ENCODE assay signal across 9 cellular contexts in the genomic region with DNA sequence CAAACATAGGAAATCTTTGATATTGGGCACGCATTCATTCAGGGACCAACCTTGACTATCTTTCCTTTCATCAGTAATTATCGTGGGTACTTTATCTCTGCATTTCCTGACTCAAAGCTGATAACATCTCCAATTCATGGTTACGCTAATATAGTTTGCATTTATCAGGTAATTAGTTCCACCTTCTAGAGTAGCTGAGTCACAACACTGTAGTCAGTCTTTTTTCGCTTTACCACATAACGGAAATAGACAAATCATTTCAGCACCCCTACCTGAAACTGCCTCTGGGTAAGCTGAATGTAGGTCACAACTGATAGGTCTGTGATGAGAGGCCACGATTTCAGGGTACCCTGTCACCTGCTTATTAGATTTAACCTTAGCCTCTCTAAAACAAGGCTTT. TPM values are rescaled to one million over a fixed set of nuclear protein-coding genes. Genes with fewer than 3 reads are reported as not detected.
DNase-seq lines count a peak whose midpoint lies in the region; ATAC-seq and TF ChIP-seq lines count a peak whose summit lies in the region.
"Had no signal": no experiment of that assay in that cellular context is flagged by ENCODE, and none has a peak within 500 bp of the region (broad histone marks: within the 10 kb centered on the region; RNA-seq: fewer than 3 reads in every experiment).

No MANE protein-coding gene starts in this region.

- TF ChIP-seq CTCF in vagina (IDR thresholded peaks at IDR 0.05): no peak

- no peaks in the 10 kb centered on the region for H3K9me3 Mint-ChIP-seq in activated CD8-positive, alpha-beta memory T cell treated with anti-CD3 and anti-CD28 coated beads, Interleukin-2, amount 10 ng/mL, durations not matched to agents 7 days and 5 days (ENCODE audit: low read depth)
- peaks cover 5% of the 10 kb centered on the region for H3K9me3 Mint-ChIP-seq in activated CD4-positive, alpha-beta T cell treated with anti-CD3 and anti-CD28 coated beads, Interleukin-2, amount 10 ng/mL, durations not matched to agents 7 days and 5 days

- CTCF ChIA-PET in activated CD8-positive, alpha-beta memory T cell treated with anti-CD3 and anti-CD28 coated beads, Interleukin-2, amount 10 ng/mL, durations not matched to agents 7 days and 5 days (lab: Charles Lee): interaction anchor here (0.9 to 2.0 kb wide), 7 partner anchors 13 to 262 kb away, joined by 3 to 11 read pairs (median 4); no protein-coding TSS in a partner anchor
- CTCF ChIA-PET in activated CD4-positive, alpha-beta T cell treated with anti-CD3 and anti-CD28 coated beads, Interleukin-2, amount 10 ng/mL, durations not matched to agents 7 days and 5 days (lab: Charles Lee): interaction anchor here (1.0 to 1.8 kb wide), 5 partner anchors 9 to 518 kb away, joined by 3 to 7 read pairs (median 3); partner anchors contain the start of gene MDM2

- H3K4me1 ChIP-seq in vagina: no peaks in the 10 kb centered on the region
- H3K4me1 ChIP-seq: A549 had no signal

- H3K27me3 ChIP-seq in vagina: no peaks in the 10 kb centered on the region

- H3K4me1 Mint-ChIP-seq in activated CD8-positive, alpha-beta memory T cell treated with anti-CD3 and anti-CD28 coated beads, Interleukin-2, amount 10 ng/mL, durations not matched to agents 7 days and 5 days: peaks cover 36% of the 10 kb centered on the region
- peaks cover 26% of the 10 kb centered on the region for H3K4me1 Mint-ChIP-seq in activated CD4-positive, alpha-beta T cell treated with anti-CD3 and anti-CD28 coated beads, Interleukin-2, amount 10 ng/mL, durations not matched to agents 7 days and 5 days

- ATAC-seq in activated CD8-positive, alpha-beta memory T cell treated with anti-CD3 and anti-CD28 coated beads, Interleukin-2, amount 10 ng/mL, durations not matched to agents 7 days and 5 days: peak; percentile 100
- ATAC-seq in HG03060 (IDR thresholded peaks at IDR 0.05; ENCODE audit: low read depth, unreplicated experiment): peak; percentile 98
- ATAC-seq: A549 had no signal

- H3K27ac Mint-ChIP-seq in activated CD8-positive, alpha-beta memory T cell treated with anti-CD3 and anti-CD28 coated beads, Interleukin-2, amount 10 ng/mL, durations not matched to agents 7 days and 5 days: peak overlapping the region; percentile 16
- peak overlapping the region; percentile 10 for H3K27ac Mint-ChIP-seq in activated CD4-positive, alpha-beta T cell treated with anti-CD3 and anti-CD28 coated beads, Interleukin-2, amount 10 ng/mL, durations not matched to agents 7 days and 5 days

- H3K4me3 Mint-ChIP-seq in activated CD8-positive, alpha-beta memory T cell treated with anti-CD3 and anti-CD28 coated beads, Interleukin-2, amount 10 ng/mL, durations not matched to agents 7 days and 5 days: no peak overlapping the region
- no peak overlapping the region for H3K4me3 Mint-ChIP-seq in activated CD4-positive, alpha-beta T cell treated with anti-CD3 and anti-CD28 coated beads, Interleukin-2, amount 10 ng/mL, durations not matched to agents 7 days and 5 days

- intact Hi-C loops in vagina (cut with DNase I): no loop called here

- no peak overlapping the region for H3K4me3 ChIP-seq in vagina
- H3K4me3 ChIP-seq: A549 had no signal

- DNase-seq in activated CD8-positive, alpha-beta memory T cell treated with anti-CD3 and anti-CD28 coated beads, Interleukin-2, amount 10 ng/mL, durations not matched to agents 7 days and 5 days: peak; percentile 73
- no peak for DNase-seq in activated CD8-positive, alpha-beta memory T cell treated with anti-CD3 and anti-CD28 coated beads, Interleukin-2, amount 50 U/mL, for 48 hours
- DNase-seq in activated CD4-positive, alpha-beta T cell treated with anti-CD3 and anti-CD28 coated beads, Interleukin-2, amount 10 ng/mL, durations not matched to agents 7 days and 5 days: peak; percentile 51
- DNase-seq in stimulated activated CD4-positive, alpha-beta T cell treated with anti-CD3 and anti-CD28 coated beads, TNF-alpha, amount 100 ng/mL, for 48 hours (ENCODE audit: low read depth in 3 of 3): peak; percentile 9 to 31 (median 11)
- DNase-seq in NCI-H345 treated with DMSO at 0.1 percent for 48 hours (lab: John Stamatoyannopoulos, UW; ENCODE audit: unreplicated experiment) (no peak), KG1 (lab: John Stamatoyannopoulos, UW) (no peak), vagina (ENCODE audit: extremely low spot score in 2 of 2) (no peak)

- POLR2A ChIA-PET in activated CD4-positive, alpha-beta T cell treated with anti-CD3 and anti-CD28 coated beads, Interleukin-2, amount 10 ng/mL, durations not matched to agents 7 days and 5 days (lab: Charles Lee): interaction anchor here (0.6 kb wide), 2 partner anchors 11 to 49 kb away, joined by 3 to 11 read pairs; no protein-coding TSS in a partner anchor

- TF ChIP-seq POLR2A in vagina (IDR thresholded peaks at IDR 0.05): no peak

- peaks cover 7% of the 10 kb centered on the region for H3K27me3 Mint-ChIP-seq in activated CD8-positive, alpha-beta memory T cell treated with anti-CD3 and anti-CD28 coated beads, Interleukin-2, amount 10 ng/mL, durations not matched to agents 7 days and 5 days
- H3K27me3 Mint-ChIP-seq in activated CD4-positive, alpha-beta T cell treated with anti-CD3 and anti-CD28 coated beads, Interleukin-2, amount 10 ng/mL, durations not matched to agents 7 days and 5 days: peaks cover 15% of the 10 kb centered on the region

- H3K36me3 ChIP-seq in vagina: no peaks in the 10 kb centered on the region

- H3K27ac ChIP-seq in vagina: no peak overlapping the region
- H3K27ac ChIP-seq: A549 had no signal

- peaks cover 28% of the 10 kb centered on the region for H3K36me3 Mint-ChIP-seq in activated CD8-positive, alpha-beta memory T cell treated with anti-CD3 and anti-CD28 coated beads, Interleukin-2, amount 10 ng/mL, durations not matched to agents 7 days and 5 days
- peaks cover 19% of the 10 kb centered on the region for H3K36me3 Mint-ChIP-seq in activated CD4-positive, alpha-beta T cell treated with anti-CD3 and anti-CD28 coated beads, Interleukin-2, amount 10 ng/mL, durations not matched to agents 7 days and 5 days (ENCODE audit: low read depth)

- no peaks in the 10 kb centered on the region for H3K9me3 ChIP-seq in vagina
- H3K9me3 ChIP-seq: A549 had no signal

RNA-seq across cellular contexts. Expression of gene IL22, which starts 36.7 kb away (rescaled TPM):
- under 1 TPM in 1 of 2 experiments, not detected in 1; 0.61 TPM for total RNA-seq in activated CD8-positive, alpha-beta memory T cell treated with anti-CD3 and anti-CD28 coated beads, Interleukin-2, amount 10 ng/mL, durations not matched to agents 7 days and 5 days
- under 1 TPM; 0.42 to 0.69 TPM for total RNA-seq in activated CD4-positive, alpha-beta T cell treated with anti-CD3 and anti-CD28 coated beads, Interleukin-2, amount 10 ng/mL, durations not matched to agents 7 days and 5 days
- total RNA-seq in vagina: not detected

RNA-seq across cellular contexts. Expression of gene MDM1, which starts 42.0 kb away (rescaled TPM):
- 10 to 100 TPM; 22.2 to 27.6 TPM for total RNA-seq in activated CD8-positive, alpha-beta memory T cell treated with anti-CD3 and anti-CD28 coated beads, Interleukin-2, amount 10 ng/mL, durations not matched to agents 7 days and 5 days
- 10 to 100 TPM; 25.2 to 28.4 TPM for total RNA-seq in activated CD4-positive, alpha-beta T cell treated with anti-CD3 and anti-CD28 coated beads, Interleukin-2, amount 10 ng/mL, durations not matched to agents 7 days and 5 days
- total RNA-seq in vagina: 30.0 TPM

Comparison
In these comparisons a context has a peak if more than half of its experiments do, and no peak if none do; other contexts are left out.
1. DNase-seq: peak in activated CD8-positive, alpha-beta memory T cell treated with anti-CD3 and anti-CD28 coated beads, Interleukin-2, amount 10 ng/mL, durations not matched to agents 7 days and 5 days (single experiment), activated CD4-positive, alpha-beta T cell treated with anti-CD3 and anti-CD28 coated beads, Interleukin-2, amount 10 ng/mL, durations not matched to agents 7 days and 5 days (single experiment) and stimulated activated CD4-positive, alpha-beta T cell treated with anti-CD3 and anti-CD28 coated beads, TNF-alpha, amount 100 ng/mL, for 48 hours (3 of 3); none in activated CD8-positive, alpha-beta memory T cell treated with anti-CD3 and anti-CD28 coated beads, Interleukin-2, amount 50 U/mL, for 48 hours (single experiment), NCI-H345 treated with DMSO at 0.1 percent for 48 hours (single experiment), KG1 (single experiment) and vagina (0 of 2).